Comparison of ENCODE assay signal across 35 cellular contexts in the genomic region with DNA sequence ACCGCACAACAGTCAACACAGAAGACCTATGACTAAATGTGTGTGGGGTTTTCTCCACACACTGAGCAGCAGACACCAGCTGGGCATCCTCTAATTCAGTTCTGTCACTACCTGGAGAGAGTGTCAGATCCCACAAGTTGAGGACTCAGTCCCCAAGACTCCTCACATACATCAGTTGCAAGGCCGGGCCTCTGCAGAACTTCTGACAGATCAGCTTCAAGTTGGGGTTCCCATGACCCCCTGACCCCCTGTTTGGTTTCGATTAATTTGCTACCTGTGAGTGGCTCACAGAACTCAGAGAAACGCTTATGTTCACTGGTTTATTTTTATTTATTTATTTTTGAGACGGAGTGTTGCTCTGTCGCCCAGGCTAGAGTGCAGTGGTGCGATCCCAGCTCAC. TPM values are rescaled to one million over a fixed set of nuclear protein-coding genes. Genes with fewer than 3 reads are reported as not detected.
DNase-seq lines count a peak whose midpoint lies in the region; ATAC-seq and TF ChIP-seq lines count a peak whose summit lies in the region.
"Had no signal": no experiment of that assay in that cellular context is flagged by ENCODE, and none has a peak within 500 bp of the region (broad histone marks: within the 10 kb centered on the region; RNA-seq: fewer than 3 reads in every experiment).

No MANE protein-coding gene starts in this region.

- 91 to 96% (median 93%) methylated on average over 7 of the region's 7 CpGs for WGBS in spleen, 5 donors
- 96% methylated on average over 7 of the region's 7 CpGs for WGBS in heart right ventricle, 2 donors

- H3K9me3 ChIP-seq in spleen (no peaks in the 10 kb centered on the region), heart right ventricle (no peaks in the 10 kb centered on the region)
- H3K9me3 ChIP-seq: A549, BE2C, Caco-2 had no signal

- intact Hi-C loops in spleen (cut with DNase I; ENCODE audit: low total_unique reads), result no loop called here
- intact Hi-C loops in heart right ventricle (cut with DNase I), result loop anchor here in 1 of 10 donors (10.0 kb wide), 1 partner anchor 54 kb away; no protein-coding TSS in a partner anchor

- H3K36me3 ChIP-seq in spleen, result no peaks in the 10 kb centered on the region
- H3K36me3 ChIP-seq in heart right ventricle, result no peaks in the 10 kb centered on the region
- H3K36me3 ChIP-seq: BE2C; BLaER1; BLaER1 treated with 17β-estradiol and CSF1 and Interleukin-3, amounts not matched to agents 10 nM and 100 nM had no signal

- H3K27me3 Mint-ChIP-seq in endothelial cell (ENCODE audit: unreplicated experiment) (peaks cover 11% of the 10 kb centered on the region), neural crest cell (ENCODE audit: low read depth) (no peaks in the 10 kb centered on the region)

- peaks cover 13% of the 10 kb centered on the region for H3K4me1 Mint-ChIP-seq in endothelial cell (ENCODE audit: unreplicated experiment)
- H3K4me1 Mint-ChIP-seq in neural crest cell, result peaks cover 16% of the 10 kb centered on the region

- H3K27ac ChIP-seq in VCaP, result peak overlapping the region; percentile 58; the same call in 1 of the 2 replicates
- H3K27ac ChIP-seq in spleen, result no peak overlapping the region
- no peak overlapping the region for H3K27ac ChIP-seq in heart right ventricle
- H3K27ac ChIP-seq: 22Rv1; A549; BLaER1; BLaER1 treated with 17β-estradiol and CSF1 and Interleukin-3, amounts not matched to agents 10 nM and 100 nM; C4-2B had no signal

- DNase-seq in endothelial cell (ENCODE audit: low spot score) (no peak), neural crest cell (ENCODE audit: low read depth, low spot score) (no peak), spleen (peak; percentile 57), T1000 (lab: John Stamatoyannopoulos, UW) (no peak), NCI-H1694 (lab: John Stamatoyannopoulos, UW) (no peak), heart right ventricle (no peak)
- DNase-seq: 8988T; ACHN; AML-193; BE2C; C1 segment of cervical spinal cord; Caco-2; Calu3; CD4-positive, alpha-beta memory T cell; CD4-positive, alpha-beta T cell; CD4-positive, CD25-positive, alpha-beta regulatory T cell; CD8-positive, alpha-beta memory T cell; CD8-positive, alpha-beta T cell; COR-L47; DMS 273 treated with DMSO at 0.1 percent for 48 hours; DMS153; DMS53; DMS79; DMS79 treated with DMSO at 0.1 percent for 48 hours; DND-41; EL had no signal

- H3K4me1 ChIP-seq in spleen (peaks cover 0 to 20% (median 13%) of the 10 kb centered on the region in 6 donors), heart right ventricle (peaks cover 0 to 14% (median 11%) of the 10 kb centered on the region in 9 donors)
- H3K4me1 ChIP-seq: BE2C, Caco-2 had no signal

- H3K27me3 ChIP-seq in spleen (replicated peaks in 1 of 7) (peaks cover 0 to 29% (median 12%) of the 10 kb centered on the region in 7 donors), heart right ventricle (peaks cover 0 to 29% (median 21%) of the 10 kb centered on the region in 7 donors)

- no peak overlapping the region for H3K4me3 Mint-ChIP-seq in endothelial cell (ENCODE audit: unreplicated experiment)
- no peak overlapping the region for H3K4me3 Mint-ChIP-seq in neural crest cell
- H3K4me3 Mint-ChIP-seq: B cell; CD14-positive monocyte; CD4-positive, alpha-beta memory T cell; CD4-positive, alpha-beta T cell; CD8-positive, alpha-beta T cell had no signal

- ATAC-seq in GM21737 (IDR thresholded peaks at IDR 0.05; ENCODE audit: unreplicated experiment), result no peak
- no peak for ATAC-seq in heart right ventricle
- ATAC-seq: A549; CD8-positive, alpha-beta T cell had no signal

- H3K27ac Mint-ChIP-seq in endothelial cell (ENCODE audit: unreplicated experiment), result peak overlapping the region; percentile 27
- H3K27ac Mint-ChIP-seq in neural crest cell (ENCODE audit: unreplicated experiment), result peak overlapping the region; percentile 86
- H3K27ac Mint-ChIP-seq: B cell; CD14-positive monocyte; CD4-positive, alpha-beta memory T cell; CD4-positive, alpha-beta T cell; CD8-positive, alpha-beta T cell had no signal

- no peaks in the 10 kb centered on the region for H3K9me3 Mint-ChIP-seq in endothelial cell (ENCODE audit: unreplicated experiment)
- H3K9me3 Mint-ChIP-seq in neural crest cell, result no peaks in the 10 kb centered on the region
- H3K9me3 Mint-ChIP-seq: CD4-positive, alpha-beta memory T cell; CD4-positive, alpha-beta T cell; CD8-positive, alpha-beta memory T cell; CD8-positive, alpha-beta T cell had no signal

- TF ChIP-seq POLR2A in spleen (IDR thresholded peaks at IDR 0.05), result no peak

- H3K4me3 ChIP-seq in spleen (no peak overlapping the region), heart right ventricle (no peak overlapping the region)
- H3K4me3 ChIP-seq: A549; BLaER1; BLaER1 treated with 17β-estradiol and CSF1 and Interleukin-3, amounts not matched to agents 10 nM and 100 nM had no signal

- H3K36me3 Mint-ChIP-seq in endothelial cell (ENCODE audit: low read depth, unreplicated experiment) (peaks cover 7% of the 10 kb centered on the region), neural crest cell (ENCODE audit: low read depth) (peaks cover 3% of the 10 kb centered on the region)
- H3K36me3 Mint-ChIP-seq: CD4-positive, alpha-beta memory T cell; CD4-positive, CD25-positive, alpha-beta regulatory T cell; CD8-positive, alpha-beta memory T cell; CD8-positive, alpha-beta T cell had no signal

- TF ChIP-seq CTCF in VCaP (conservative IDR thresholded peaks at IDR 0.05) (no peak), endothelial cell (IDR thresholded peaks at IDR 0.05; ENCODE audit: unreplicated experiment) (no peak), neural crest cell (conservative IDR thresholded peaks at IDR 0.05) (no peak), spleen (IDR thresholded peaks at IDR 0.05 in 8 of 11, conservative IDR thresholded peaks at IDR 0.05 in 3 of 11) (no peak), heart right ventricle (IDR thresholded peaks at IDR 0.05) (no peak)

RNA-seq across cellular contexts. Expression of a gene that starts 3.2 kb away (rescaled TPM):
- total RNA-seq in endothelial cell (ENCODE audit: unreplicated experiment), result 95.5 TPM
- total RNA-seq in neural crest cell, result 41.2 and 44.0 TPM in 2 replicates
- total RNA-seq in spleen, result 10 to 100 TPM in 3 of 7 donors, 1 to 10 TPM in 4; 6.7 to 16.1 (median 9.4) TPM
- polyA plus RNA-seq in spleen, result 1 to 10 TPM; 3.1 to 7.1 (median 3.2) TPM
- 1 to 10 TPM; 1.4 to 8.3 (median 3.8) TPM for total RNA-seq in heart right ventricle
- polyA plus RNA-seq in heart right ventricle, result 10 to 100 TPM in 1 of 2 donors, 1 to 10 TPM in 1; 1.3 to 17.9 TPM

RNA-seq across cellular contexts. Expression of a gene that starts 35.3 kb away (rescaled TPM):
- total RNA-seq in endothelial cell (ENCODE audit: unreplicated experiment) (6.8 TPM), neural crest cell (9.0 and 9.7 TPM in 2 replicates), spleen (1 to 10 TPM; 2.9 to 6.1 (median 3.4) TPM), heart right ventricle (1 to 10 TPM; 1.9 to 6.2 (median 3.0) TPM)
- polyA plus RNA-seq in spleen (1 to 10 TPM; 1.2 to 2.1 (median 1.6) TPM), heart right ventricle (1 to 10 TPM; 1.7 to 3.1 TPM)
